Comparison of ENCODE assay signal across 20 cellular contexts in genomic region chr2:210599476-210599875, GRCh38. TPM values are rescaled to one million over a fixed set of nuclear protein-coding genes. Genes with fewer than 3 reads are reported as not detected.
"Had no signal": no experiment of that assay in that cellular context is flagged by ENCODE, and none has a peak within 500 bp of the region (broad histone marks: within the 10 kb centered on the region; RNA-seq: fewer than 3 reads in every experiment).

No MANE protein-coding gene starts in this region.

- ATAC-seq: Panc1, SK-N-SH treated with all-trans-retinoic acid at 6 μM for 48 hours had no signal

- DNase-seq: KBM-7, MV-4-11, NCI-H1048, NCI-H1105, NCI-H1417, NCI-H1436 treated with DMSO at 0.1 percent for 48 hours, NCI-H1694, NCI-H187 treated with DMSO at 0.1 percent for 48 hours, NCI-H2029 treated with DMSO at 0.1 percent for 48 hours, NCI-H2171, NCI-H226, NCI-H446, NCI-H510A, NCI-H524 treated with DMSO at 0.1 percent for 48 hours, NCI-H69, NCI-H774, Right ventricle myocardium superior had no signal

RNA-seq across cellular contexts. Expression of gene CPS1, which starts 43.1 kb away (rescaled TPM):
- total RNA-seq: HT-29 had no signal
